In genomic region chr2:27071990-27072830, GRCh38 we compare ENCODE assay signal across 8 cellular contexts. TPM values are rescaled to one million over a fixed set of nuclear protein-coding genes. Genes with fewer than 3 reads are reported as not detected.
DNase-seq lines count a peak whose midpoint lies in the region; ATAC-seq and TF ChIP-seq lines count a peak whose summit lies in the region.

No MANE protein-coding gene starts in this region.

- peak in 1 of 2 donors; percentile 20 for ATAC-seq in lower lobe of right lung

- intact Hi-C loops in lower lobe of right lung (cut with DNase I), result no loop called here

- H3K4me1 Mint-ChIP-seq in stimulated activated naive CD8-positive, alpha-beta T cell treated with anti-CD3 and anti-CD28 coated beads, Interleukin-15, Interleukin-2, amounts not matched to agents 100 ng/mL and 50 ng/mL, for 24 hours (ENCODE audit: low read depth), result peaks cover 79% of the 10 kb centered on the region

- H3K27ac Mint-ChIP-seq in stimulated activated naive CD8-positive, alpha-beta T cell treated with anti-CD3 and anti-CD28 coated beads, Interleukin-15, Interleukin-2, amounts not matched to agents 100 ng/mL and 50 ng/mL, for 24 hours, result peak overlapping the region; percentile 93

- H3K36me3 Mint-ChIP-seq in stimulated activated naive CD8-positive, alpha-beta T cell treated with anti-CD3 and anti-CD28 coated beads, Interleukin-15, Interleukin-2, amounts not matched to agents 100 ng/mL and 50 ng/mL, for 24 hours (ENCODE audit: low read depth), result peaks cover 37% of the 10 kb centered on the region

- peaks cover 15% of the 10 kb centered on the region for H3K36me3 ChIP-seq in ES-I3 (ENCODE audit: insufficient read depth, low read length)
- peaks cover 18% of the 10 kb centered on the region for H3K36me3 ChIP-seq in H7 (replicated peaks; ENCODE audit: control insufficient read depth, insufficient read depth, low read length)
- H3K36me3 ChIP-seq in lower lobe of right lung, result peaks cover 27% of the 10 kb centered on the region

- H3K4me3 ChIP-seq in H7 (ENCODE audit: insufficient read depth, low read depth, low read length), result peak overlapping the region; percentile 73
- peak overlapping the region; percentile 97 for H3K4me3 ChIP-seq in lower lobe of right lung

- peak overlapping the region; percentile 92 for H3K9ac ChIP-seq in ES-I3 (ENCODE audit: low read depth, low read length)

- TF ChIP-seq CTCF in lower lobe of right lung (IDR thresholded peaks at IDR 0.05), result no peak

- H3K4me3 Mint-ChIP-seq in stimulated activated naive CD8-positive, alpha-beta T cell treated with anti-CD3 and anti-CD28 coated beads, Interleukin-15, Interleukin-2, amounts not matched to agents 100 ng/mL and 50 ng/mL, for 24 hours, result peak overlapping the region; percentile 87

- no peaks in the 10 kb centered on the region for H3K27me3 ChIP-seq in H7 (ENCODE audit: control insufficient read depth, insufficient read depth, low read length)
- H3K27me3 ChIP-seq in lower lobe of right lung (ENCODE audit: low read depth), result no peaks in the 10 kb centered on the region

- H3K27ac ChIP-seq in cingulate gyrus (ENCODE audit: low read depth, low read length), result peak overlapping the region; percentile 89
- H3K27ac ChIP-seq in lower lobe of right lung, result peak overlapping the region; percentile 91

- H3K27me3 Mint-ChIP-seq in stimulated activated naive CD8-positive, alpha-beta T cell treated with anti-CD3 and anti-CD28 coated beads, Interleukin-15, Interleukin-2, amounts not matched to agents 100 ng/mL and 50 ng/mL, for 24 hours, result no peaks in the 10 kb centered on the region

- H3K9me3 ChIP-seq in ES-I3 (ENCODE audit: control insufficient read depth, insufficient read depth, low read length) (no peaks in the 10 kb centered on the region), lower lobe of right lung (no peaks in the 10 kb centered on the region)

- no peaks in the 10 kb centered on the region for H3K9me3 Mint-ChIP-seq in stimulated activated naive CD8-positive, alpha-beta T cell treated with anti-CD3 and anti-CD28 coated beads, Interleukin-15, Interleukin-2, amounts not matched to agents 100 ng/mL and 50 ng/mL, for 24 hours

- DNase-seq in H7 (peak; percentile 90), RPMI7951 (ENCODE audit: low read depth) (peak; percentile 32), lower lobe of right lung (no peak), NCI-H226 (no peak), GDM1 (lab: John Stamatoyannopoulos, UW) (no peak)

- peaks cover 16% of the 10 kb centered on the region for H3K4me1 ChIP-seq in ES-I3 (ENCODE audit: insufficient read depth, low read length)
- peaks cover 72% of the 10 kb centered on the region for H3K4me1 ChIP-seq in lower lobe of right lung

RNA-seq across cellular contexts. Expression of gene OST4, which starts 0.8 kb away (rescaled TPM):
- 197 and 228 TPM in 2 replicates for total RNA-seq in H7 (2014; rRNA removed; shearing (Covaris generic))
- total RNA-seq in RPMI7951 (2014; rRNA removed; shearing (Covaris generic)), result 784 and 843 TPM in 2 replicates
- 243 TPM for total RNA-seq in lower lobe of right lung

RNA-seq across cellular contexts. Expression of gene EMILIN1, which starts 6.2 kb away (rescaled TPM):
- 5.1 and 5.8 TPM in 2 replicates for total RNA-seq in H7 (2014; rRNA removed; shearing (Covaris generic))
- 27.6 and 44.8 TPM in 2 replicates for total RNA-seq in RPMI7951 (2014; rRNA removed; shearing (Covaris generic))
- 56.3 TPM for total RNA-seq in lower lobe of right lung

RNA-seq across cellular contexts. Expression of gene KHK, which starts 14.4 kb away (rescaled TPM):
- total RNA-seq in H7 (2014; rRNA removed; shearing (Covaris generic)), result 3.3 and 5.3 TPM in 2 replicates
- 4.1 and 5.8 TPM in 2 replicates for total RNA-seq in RPMI7951 (2014; rRNA removed; shearing (Covaris generic))
- total RNA-seq in lower lobe of right lung, result 5.1 TPM

RNA-seq across cellular contexts. Expression of gene AGBL5, which starts 20.7 kb away (rescaled TPM):
- 45.4 and 46.7 TPM in 2 replicates for total RNA-seq in H7 (2014; rRNA removed; shearing (Covaris generic))
- total RNA-seq in RPMI7951 (2014; rRNA removed; shearing (Covaris generic)), result 29.1 and 32.3 TPM in 2 replicates
- total RNA-seq in lower lobe of right lung, result 18.9 TPM

RNA-seq across cellular contexts. Expression of gene TMEM214, which starts 39.4 kb away (rescaled TPM):
- total RNA-seq in H7 (2014; rRNA removed; shearing (Covaris generic)), result 46.5 and 46.6 TPM in 2 replicates
- total RNA-seq in RPMI7951 (2014; rRNA removed; shearing (Covaris generic)), result 69.5 and 99.8 TPM in 2 replicates
- 62.9 TPM for total RNA-seq in lower lobe of right lung

Comparison
In these comparisons a context has a peak if more than half of its experiments do, and no peak if none do; other contexts are left out.
1. DNase-seq: peak in H7 (single experiment) and RPMI7951 (single experiment); none in lower lobe of right lung (single experiment), NCI-H226 (single experiment) and GDM1 (single experiment).